21 cellular contexts compared by ENCODE assay signal in the genomic region with DNA sequence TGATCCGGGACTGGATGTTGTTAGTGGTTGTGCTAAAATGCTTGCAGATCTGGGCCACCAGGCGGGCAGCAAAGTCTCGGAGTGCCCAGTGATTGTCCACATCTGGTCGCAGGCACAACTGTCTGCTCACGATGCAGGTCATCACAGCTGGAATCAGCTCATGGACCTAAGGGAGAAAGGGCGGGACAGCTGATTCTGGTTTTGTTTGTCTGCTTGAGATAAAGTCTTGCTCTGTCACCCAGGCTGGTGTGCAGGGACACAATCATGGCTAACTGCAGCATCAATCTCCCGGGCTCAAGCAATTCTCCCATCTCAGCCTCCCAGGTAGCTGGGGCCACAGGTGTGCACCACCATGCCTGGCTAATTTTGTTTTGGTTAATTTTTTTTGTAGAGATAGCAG. TPM values are rescaled to one million over a fixed set of nuclear protein-coding genes. Genes with fewer than 3 reads are reported as not detected.
DNase-seq lines count a peak whose midpoint lies in the region; ATAC-seq, FAIRE-seq and TF ChIP-seq lines count a peak whose summit lies in the region.
"Had no signal": no experiment of that assay in that cellular context is flagged by ENCODE, and none has a peak within 500 bp of the region (broad histone marks: within the 10 kb centered on the region; RNA-seq: fewer than 3 reads in every experiment).

No MANE protein-coding gene starts in this region.

- H3K36me3 Mint-ChIP-seq in neural crest cell (ENCODE audit: low read depth), result peaks cover 9% of the 10 kb centered on the region

- no peaks in the 10 kb centered on the region for H3K4me1 Mint-ChIP-seq in neural crest cell

- no peak for TF ChIP-seq EP300 in K562 (IDR thresholded peaks at IDR 0.05; ENCODE audit: low read length)

- H3K4me1 ChIP-seq in BLaER1 treated with 17β-estradiol and CSF1 and Interleukin-3, amounts not matched to agents 10 nM and 100 nM, result peaks cover 5 to 30% (median 18%) of the 10 kb centered on the region in 10 experiments; a peak in 18 of 20 replicates
- H3K4me1 ChIP-seq in PC-9 (replicated peaks; ENCODE audit: insufficient read depth) (no peaks in the 10 kb centered on the region), K562 (replicated peaks in 1 of 2; ENCODE audit: control insufficient read depth in 2 of 2, insufficient read depth in 2 of 2, low read length in 2 of 2) (peaks cover 2 to 31% of the 10 kb centered on the region in 2 experiments; a peak in 4 of 5 replicates)
- H3K4me1 ChIP-seq: HAP-1 had no signal

- H3K9me3 Mint-ChIP-seq in neural crest cell, result no peaks in the 10 kb centered on the region
- H3K9me3 Mint-ChIP-seq: CD14-positive monocyte; CD4-positive, alpha-beta T cell; CD8-positive, alpha-beta memory T cell; HFFc6 had no signal

- in situ Hi-C loops in K562 (cut with MboI), result loop anchor here (10.0 kb wide), 1 partner anchor 1724 kb away; no protein-coding TSS in a partner anchor

- ATAC-seq in K562 (no peak), left lobe of liver (no peak)
- ATAC-seq: GM12878 had no signal

- no peak for TF ChIP-seq CTCF in PC-9 (conservative IDR thresholded peaks at IDR 0.05)
- no peak for TF ChIP-seq CTCF in K562 (IDR thresholded peaks at IDR 0.05 in 2 of 3, conservative IDR thresholded peaks at IDR 0.05 in 1 of 3; ENCODE audit: insufficient read depth in 2 of 3, low read depth in 1 of 3, low read length in 3 of 3)
- TF ChIP-seq CTCF in neural crest cell (conservative IDR thresholded peaks at IDR 0.05), result no peak

- no peak for TF ChIP-seq RAD21 in K562 (CRISPR knock-in tag; conservative IDR thresholded peaks at IDR 0.05 in 1 of 2, IDR thresholded peaks at IDR 0.05 in 1 of 2)

- peak overlapping the region; percentile 35 for H3K4me3 Mint-ChIP-seq in neural crest cell
- H3K4me3 Mint-ChIP-seq: CD14-positive monocyte; CD4-positive, alpha-beta T cell; HFFc6 had no signal

- FAIRE-seq in K562 (lab: Jason Lieb, UNC), result peak; percentile 86
- FAIRE-seq: D721Med, GM12878, GM19239, H54 had no signal

- BruUV-seq in PC-9 (replicated peaks; lab: Mats Ljungman, UMichigan), result TSS peak; percentile 16
- BruUV-seq in K562 (replicated peaks; lab: Mats Ljungman, UMichigan), result no TSS peak

- H3K27me3 Mint-ChIP-seq in neural crest cell (ENCODE audit: low read depth), result no peaks in the 10 kb centered on the region
- H3K27me3 Mint-ChIP-seq: CD4-positive, alpha-beta T cell; CD8-positive, alpha-beta memory T cell had no signal

- DNase-seq in PC-9 (no peak), K562 (ENCODE audit: extremely low read depth in 1 of 4, low spot score in 3 of 4) (peak in 1 of 4 experiments; percentile 54), neural crest cell (ENCODE audit: low read depth, low spot score) (no peak), NCI-H82 treated with DMSO at 0.1 percent for 48 hours (lab: John Stamatoyannopoulos, UW; ENCODE audit: unreplicated experiment) (no peak), left lobe of liver (ENCODE audit: low spot score) (no peak), NCI-H226 (no peak)
- DNase-seq: CD4-positive, alpha-beta T cell; CD8-positive, alpha-beta memory T cell; DMS 273 treated with DMSO at 0.1 percent for 48 hours; DMS79; EL; GDM1; GOT3; HFFc6 had no signal

- no peaks in the 10 kb centered on the region for H3K27me3 ChIP-seq in BLaER1 treated with 17β-estradiol and CSF1 and Interleukin-3, amounts not matched to agents 10 nM and 100 nM
- H3K27me3 ChIP-seq in PC-9 (ENCODE audit: insufficient read depth, low read depth) (no peaks in the 10 kb centered on the region), K562 (ENCODE audit: control insufficient read depth in 2 of 2, insufficient read depth in 2 of 2, low read length in 2 of 2) (no peaks in the 10 kb centered on the region)

- no peak overlapping the region for H3K4me3 ChIP-seq in BLaER1 treated with 17β-estradiol and CSF1 and Interleukin-3, amounts not matched to agents 10 nM and 100 nM
- H3K4me3 ChIP-seq in PC-9 (no peak overlapping the region), K562 (no peak overlapping the region)
- H3K4me3 ChIP-seq: GM12878, HAP-1 had no signal

- no peaks in the 10 kb centered on the region for H3K9me2 ChIP-seq in PC-9 (ENCODE audit: insufficient read depth)

- POLR2A ChIA-PET in PC-9 (lab: Charles Lee; ENCODE audit: unreplicated experiment), result no interaction called here
- POLR2A ChIA-PET in K562 (lab: Yijun Ruan, JAX), result interaction anchor here (1.5 to 5.9 kb wide), 2 partner anchors 9 to 14 kb away, joined by 6 to 47 read pairs; partner anchors contain the start of genes AP4M1 and MCM7

- intact Hi-C loops in PC-9 (cut with micrococcal nuclease; ENCODE audit: unreplicated experiment) (no loop called here), K562 (cut with micrococcal nuclease) (no loop called here)

- H3K9me1 ChIP-seq in K562 (ENCODE audit: control insufficient read depth, insufficient read depth, low read length), result peaks cover 3% of the 10 kb centered on the region

- 45% methylated on average over 6 of the region's 7 CpGs for WGBS in K562 (ENCODE audit: insufficient coverage, low coverage, missing lambda C conversion rate)

- H4K20me1 ChIP-seq in BLaER1 treated with 17β-estradiol and CSF1 and Interleukin-3, amounts not matched to agents 10 nM and 100 nM, result peaks cover 0 to 19% (median 0%) of the 10 kb centered on the region in 11 experiments; a peak in 4 of 22 replicates
- H4K20me1 ChIP-seq in PC-9 (ENCODE audit: insufficient read depth), result no peaks in the 10 kb centered on the region
- H4K20me1 ChIP-seq in K562 (replicated peaks; ENCODE audit: control insufficient read depth, insufficient read depth, low read length), result no peaks in the 10 kb centered on the region

- no peak overlapping the region for H3K27ac Mint-ChIP-seq in neural crest cell (ENCODE audit: unreplicated experiment)
- H3K27ac Mint-ChIP-seq: CD4-positive, alpha-beta T cell; HFFc6 had no signal

- TF ChIP-seq POLR2A in K562 (conservative IDR thresholded peaks at IDR 0.05), result no peak

- H3K4me2 ChIP-seq in BLaER1 treated with 17β-estradiol and CSF1 and Interleukin-3, amounts not matched to agents 10 nM and 100 nM, result peak overlapping the region in 9 of 11 experiments; percentile 12 to 66 (median 60); a peak in 14 of 22 replicates
- H3K4me2 ChIP-seq in PC-9 (no peak overlapping the region), K562 (ENCODE audit: insufficient read depth, low read length) (no peak overlapping the region)

- no peaks in the 10 kb centered on the region for H3K79me2 ChIP-seq in PC-9 (ENCODE audit: low read depth)
- no peaks in the 10 kb centered on the region for H3K79me2 ChIP-seq in K562 (ENCODE audit: control insufficient read depth, insufficient read depth, low read length)

- H3K9me3 ChIP-seq in BLaER1 treated with 17β-estradiol and CSF1 and Interleukin-3, amounts not matched to agents 10 nM and 100 nM (replicated peaks in 1 of 11), result no peaks in the 10 kb centered on the region
- H3K9me3 ChIP-seq in PC-9 (ENCODE audit: insufficient read depth, low read depth) (no peaks in the 10 kb centered on the region), K562 (replicated peaks; ENCODE audit: control insufficient read depth, insufficient read depth, low read depth, low read length) (no peaks in the 10 kb centered on the region)
- H3K9me3 ChIP-seq: HAP-1 had no signal

- H3K36me3 ChIP-seq in BLaER1 treated with 17β-estradiol and CSF1 and Interleukin-3, amounts not matched to agents 10 nM and 100 nM, result peaks cover 65 to 96% (median 82%) of the 10 kb centered on the region in 11 experiments
- H3K36me3 ChIP-seq in PC-9 (ENCODE audit: low read depth) (peaks cover 4% of the 10 kb centered on the region), K562 (ENCODE audit: control insufficient read depth, insufficient read depth, low read length) (peaks cover 75% of the 10 kb centered on the region; the same call in 2 of the 3 replicates)

- H3K9ac ChIP-seq in BLaER1 treated with 17β-estradiol and CSF1 and Interleukin-3, amounts not matched to agents 10 nM and 100 nM, result peak overlapping the region in 10 of 11 experiments; percentile 11 to 64 (median 38); a peak in 16 of 22 replicates
- peak overlapping the region in 1 of 2 experiments; percentile 18; a peak in 2 of 4 replicates for H3K9ac ChIP-seq in K562 (ENCODE audit: insufficient read depth in 1 of 2, low read depth in 2 of 2, low read length in 2 of 2)

- no peaks in the 10 kb centered on the region; the same call in 1 of the 2 replicates for H3F3A ChIP-seq in PC-9 (ENCODE audit: insufficient read depth, low read depth)

- H2AFZ ChIP-seq in PC-9 (no peak overlapping the region), K562 (ENCODE audit: low read depth, low read length) (no peak overlapping the region)

- CTCF ChIA-PET in PC-9 (lab: Charles Lee) (interaction anchor here (0.6 kb wide), 1 partner anchor 8 kb away, joined by 6 read pairs; no protein-coding TSS in a partner anchor), K562 (lab: Yijun Ruan, JAX; ENCODE audit: low intra/inter-chr PET ratio) (no interaction called here)

- peak overlapping the region in 1 of 11 experiments; percentile 10; a peak in 1 of 22 replicates for H3K27ac ChIP-seq in BLaER1 treated with 17β-estradiol and CSF1 and Interleukin-3, amounts not matched to agents 10 nM and 100 nM
- no peak overlapping the region for H3K27ac ChIP-seq in PC-9
- no peak overlapping the region for H3K27ac ChIP-seq in K562 (ENCODE audit: extremely low read depth, low read depth, low read length)

RNA-seq across cellular contexts. Expression of gene TAF6, which starts 8.0 kb away (rescaled TPM):
- total RNA-seq in PC-9 (2021), result 91.4 and 108 TPM in 2 replicates
- 80.0 and 157 TPM in 2 replicates for total RNA-seq in K562 (2011; cell fraction: chromatin; rRNA removed; ENCODE audit: low replicate concordance)
- 79.9 and 81.2 TPM in 2 replicates for total RNA-seq in K562 (2011; cell fraction: nucleolus; rRNA removed)
- 59.5 and 72.2 TPM in 2 replicates for total RNA-seq in K562 (2011; cell fraction: nucleoplasm; rRNA removed)
- 21.3 and 36.4 TPM in 2 replicates for total RNA-seq in K562 (2014; rRNA removed)
- 16.1 and 22.2 TPM in 2 replicates for total RNA-seq in K562 (2014; rRNA removed; fragmentation: Illumina TruSeq; extraction: Trizol)
- 17.9 and 21.5 TPM in 2 replicates for total RNA-seq in K562 (2015; rRNA removed; fragmentation: Illumina TruSeq; extraction: Trizol)
- total RNA-seq in K562 (2021), result 74.2 and 78.7 TPM in 2 replicates
- 12.3 and 21.4 TPM in 2 replicates for polyA plus RNA-seq in K562 (2011; rRNA removed)
- polyA plus RNA-seq in K562 (2011; cell fraction: cytosol; rRNA removed), result 9.2 and 16.8 TPM in 2 replicates
- polyA plus RNA-seq in K562 (2011; cell fraction: nucleus; rRNA removed), result 43.8 and 63.6 TPM in 2 replicates
- 63.2 and 72.6 TPM in 2 replicates for polyA plus RNA-seq in K562 (2012)
- 59.4 and 68.1 TPM in 2 replicates for polyA plus RNA-seq in K562 (2014; fragmentation: Illumina TruSeq; extraction: Trizol)
- under 1 TPM; 0.78 to 0.83 TPM for polyA plus RNA-seq in K562 (2014; fragmentation: Nextera tagmentation; extraction: Ambion mirVana)
- 33.1 and 43.1 TPM in 2 replicates for polyA plus RNA-seq in K562 (2014; rRNA removed)
- 12.3 and 15.9 TPM in 2 replicates for polyA minus RNA-seq in K562 (2011; rRNA and poly(A)+ RNA removed)
- 23.7 and 37.7 TPM in 2 replicates for polyA minus RNA-seq in K562 (2011; cell fraction: cytosol; rRNA and poly(A)+ RNA removed)
- polyA minus RNA-seq in K562 (2011; cell fraction: nucleus; rRNA and poly(A)+ RNA removed), result 15.6 and 19.7 TPM in 2 replicates
- 82.0 and 88.9 TPM in 2 replicates for total RNA-seq in neural crest cell
- 14.9 TPM for total RNA-seq in left lobe of liver

RNA-seq across cellular contexts. Expression of gene CNPY4, which starts 8.3 kb away (rescaled TPM):
- total RNA-seq in PC-9 (2021) (10.3 and 10.5 TPM in 2 replicates), K562 (2014; rRNA removed) (5.9 and 7.6 TPM in 2 replicates), K562 (2014; rRNA removed; fragmentation: Illumina TruSeq; extraction: Trizol) (7.7 and 9.2 TPM in 2 replicates), K562 (2015; rRNA removed; fragmentation: Illumina TruSeq; extraction: Trizol) (10.2 and 11.2 TPM in 2 replicates), K562 (2021) (5.1 and 5.5 TPM in 2 replicates), neural crest cell (27.7 and 27.9 TPM in 2 replicates), left lobe of liver (2.4 TPM)
- 6.2 and 14.1 TPM in 2 replicates for total RNA-seq in K562 (2011; cell fraction: chromatin; rRNA removed; ENCODE audit: low replicate concordance)
- 10.7 and 14.8 TPM in 2 replicates for total RNA-seq in K562 (2011; cell fraction: nucleolus; rRNA removed)
- total RNA-seq in K562 (2011; cell fraction: nucleoplasm; rRNA removed), result 13.4 and 13.9 TPM in 2 replicates
- polyA plus RNA-seq in K562 (2011; rRNA removed) (4.9 and 7.0 TPM in 2 replicates), K562 (2014; fragmentation: Illumina TruSeq; extraction: Trizol) (6.4 and 8.6 TPM in 2 replicates), K562 (2014; fragmentation: Nextera tagmentation; extraction: Ambion mirVana) (1 to 10 TPM; 1.9 to 6.3 TPM), K562 (2014; rRNA removed) (6.3 and 7.0 TPM in 2 replicates)
- polyA plus RNA-seq in K562 (2011; cell fraction: cytosol; rRNA removed), result 3.9 and 5.4 TPM in 2 replicates
- 6.1 and 11.1 TPM in 2 replicates for polyA plus RNA-seq in K562 (2011; cell fraction: nucleus; rRNA removed)
- polyA plus RNA-seq in K562 (2012), result 6.5 and 8.9 TPM in 2 replicates
- polyA minus RNA-seq in K562 (2011; rRNA and poly(A)+ RNA removed), result 2.8 and 5.5 TPM in 2 replicates
- 2.7 TPM in 1 of 2 replicates, not detected in the other for polyA minus RNA-seq in K562 (2011; cell fraction: cytosol; rRNA and poly(A)+ RNA removed)
- polyA minus RNA-seq in K562 (2011; cell fraction: nucleus; rRNA and poly(A)+ RNA removed), result 3.3 and 3.5 TPM in 2 replicates

RNA-seq across cellular contexts. Expression of gene AP4M1, which starts 9.7 kb away (rescaled TPM):
- total RNA-seq in PC-9 (2021) (18.1 and 26.2 TPM in 2 replicates), K562 (2014; rRNA removed) (17.4 and 30.9 TPM in 2 replicates), K562 (2014; rRNA removed; fragmentation: Illumina TruSeq; extraction: Trizol) (11.0 and 12.2 TPM in 2 replicates), K562 (2015; rRNA removed; fragmentation: Illumina TruSeq; extraction: Trizol) (11.9 and 13.5 TPM in 2 replicates), K562 (2021) (21.8 and 25.2 TPM in 2 replicates), neural crest cell (22.6 and 23.6 TPM in 2 replicates), left lobe of liver (4.5 TPM)
- total RNA-seq in K562 (2011; cell fraction: chromatin; rRNA removed; ENCODE audit: low replicate concordance), result 35.5 and 59.8 TPM in 2 replicates
- total RNA-seq in K562 (2011; cell fraction: nucleolus; rRNA removed), result 50.4 and 51.6 TPM in 2 replicates
- total RNA-seq in K562 (2011; cell fraction: nucleoplasm; rRNA removed), result 26.7 and 40.9 TPM in 2 replicates
- polyA plus RNA-seq in K562 (2011; rRNA removed) (12.7 and 14.1 TPM in 2 replicates), K562 (2014; fragmentation: Illumina TruSeq; extraction: Trizol) (16.4 and 18.0 TPM in 2 replicates), K562 (2014; fragmentation: Nextera tagmentation; extraction: Ambion mirVana) (1 to 10 TPM; 1.3 to 3.6 TPM), K562 (2014; rRNA removed) (15.6 and 19.6 TPM in 2 replicates)
- 14.1 and 21.2 TPM in 2 replicates for polyA plus RNA-seq in K562 (2011; cell fraction: cytosol; rRNA removed)
- polyA plus RNA-seq in K562 (2011; cell fraction: nucleus; rRNA removed), result 41.5 and 49.3 TPM in 2 replicates
- 15.8 and 27.8 TPM in 2 replicates for polyA plus RNA-seq in K562 (2012)
- polyA minus RNA-seq in K562 (2011; rRNA and poly(A)+ RNA removed), result 10.9 and 15.8 TPM in 2 replicates
- 9.1 and 11.9 TPM in 2 replicates for polyA minus RNA-seq in K562 (2011; cell fraction: cytosol; rRNA and poly(A)+ RNA removed)
- polyA minus RNA-seq in K562 (2011; cell fraction: nucleus; rRNA and poly(A)+ RNA removed), result 12.1 and 17.2 TPM in 2 replicates

RNA-seq across cellular contexts. Expression of gene MCM7, which starts 10.0 kb away (rescaled TPM):
- 195 and 238 TPM in 2 replicates for total RNA-seq in PC-9 (2021)
- total RNA-seq in K562 (2011; cell fraction: chromatin; rRNA removed; ENCODE audit: low replicate concordance), result 414 and 758 TPM in 2 replicates
- 463 and 497 TPM in 2 replicates for total RNA-seq in K562 (2011; cell fraction: nucleolus; rRNA removed)
- total RNA-seq in K562 (2011; cell fraction: nucleoplasm; rRNA removed), result 263 and 349 TPM in 2 replicates
- total RNA-seq in K562 (2014; rRNA removed), result 560 and 610 TPM in 2 replicates
- total RNA-seq in K562 (2014; rRNA removed; fragmentation: Illumina TruSeq; extraction: Trizol), result 303 and 336 TPM in 2 replicates
- total RNA-seq in K562 (2015; rRNA removed; fragmentation: Illumina TruSeq; extraction: Trizol), result 408 and 410 TPM in 2 replicates
- total RNA-seq in K562 (2021), result 588 and 616 TPM in 2 replicates
- 304 and 329 TPM in 2 replicates for polyA plus RNA-seq in K562 (2011; rRNA removed)
- 333 and 730 TPM in 2 replicates for polyA plus RNA-seq in K562 (2011; cell fraction: cytosol; rRNA removed)
- 657 and 888 TPM in 2 replicates for polyA plus RNA-seq in K562 (2011; cell fraction: nucleus; rRNA removed)
- polyA plus RNA-seq in K562 (2012), result 488 and 498 TPM in 2 replicates
- 437 and 491 TPM in 2 replicates for polyA plus RNA-seq in K562 (2014; fragmentation: Illumina TruSeq; extraction: Trizol)
- polyA plus RNA-seq in K562 (2014; fragmentation: Nextera tagmentation; extraction: Ambion mirVana), result 100 to 1,000 TPM; 407 to 856 TPM
- polyA plus RNA-seq in K562 (2014; rRNA removed), result 488 and 513 TPM in 2 replicates
- polyA minus RNA-seq in K562 (2011; rRNA and poly(A)+ RNA removed), result 295 and 393 TPM in 2 replicates
- polyA minus RNA-seq in K562 (2011; cell fraction: cytosol; rRNA and poly(A)+ RNA removed), result 320 and 399 TPM in 2 replicates
- 299 and 305 TPM in 2 replicates for polyA minus RNA-seq in K562 (2011; cell fraction: nucleus; rRNA and poly(A)+ RNA removed)
- 420 and 426 TPM in 2 replicates for total RNA-seq in neural crest cell
- total RNA-seq in left lobe of liver, result 17.7 TPM

RNA-seq across cellular contexts. Expression of gene MBLAC1, which starts 15.6 kb away (rescaled TPM):
- 0.70 and 1.4 TPM in 2 replicates for total RNA-seq in PC-9 (2021)
- total RNA-seq in K562 (2011; cell fraction: chromatin; rRNA removed; ENCODE audit: low replicate concordance), result 0.56 and 1.9 TPM in 2 replicates
- total RNA-seq in K562 (2011; cell fraction: nucleolus; rRNA removed), result 2.0 and 2.1 TPM in 2 replicates
- total RNA-seq in K562 (2011; cell fraction: nucleoplasm; rRNA removed), result 1.6 and 2.3 TPM in 2 replicates
- total RNA-seq in K562 (2014; rRNA removed), result 2.9 and 4.4 TPM in 2 replicates
- total RNA-seq in K562 (2014; rRNA removed; fragmentation: Illumina TruSeq; extraction: Trizol), result 0.36 and 0.48 TPM in 2 replicates
- 0.98 TPM in 2 replicates for total RNA-seq in K562 (2015; rRNA removed; fragmentation: Illumina TruSeq; extraction: Trizol)
- total RNA-seq in K562 (2021), result 2.1 and 3.1 TPM in 2 replicates
- 0.52 and 0.54 TPM in 2 replicates for polyA plus RNA-seq in K562 (2011; rRNA removed)
- 0.50 and 2.0 TPM in 2 replicates for polyA plus RNA-seq in K562 (2011; cell fraction: cytosol; rRNA removed)
- 0.69 and 1.1 TPM in 2 replicates for polyA plus RNA-seq in K562 (2011; cell fraction: nucleus; rRNA removed)
- polyA plus RNA-seq in K562 (2012), result 1.3 and 1.5 TPM in 2 replicates
- polyA plus RNA-seq in K562 (2014; fragmentation: Illumina TruSeq; extraction: Trizol), result 0.21 and 0.69 TPM in 2 replicates
- under 1 TPM; 0.03 TPM for polyA plus RNA-seq in K562 (2014; fragmentation: Nextera tagmentation; extraction: Ambion mirVana)
- 1.6 and 2.3 TPM in 2 replicates for polyA plus RNA-seq in K562 (2014; rRNA removed)
- 0.15 TPM in 1 of 2 replicates, not detected in the other for polyA minus RNA-seq in K562 (2011; rRNA and poly(A)+ RNA removed)
- polyA minus RNA-seq in K562 (2011; cell fraction: cytosol; rRNA and poly(A)+ RNA removed), result 0.95 TPM in 1 of 2 replicates, not detected in the other
- polyA minus RNA-seq in K562 (2011; cell fraction: nucleus; rRNA and poly(A)+ RNA removed), result 0.54 and 1.1 TPM in 2 replicates
- 2.1 and 2.4 TPM in 2 replicates for total RNA-seq in neural crest cell
- total RNA-seq in left lobe of liver, result 0.78 TPM

Comparison
In these comparisons a context has a peak if more than half of its experiments do, and no peak if none do; other contexts are left out.
1. H3K4me2 ChIP-seq: peak in BLaER1 treated with 17β-estradiol and CSF1 and Interleukin-3, amounts not matched to agents 10 nM and 100 nM (9 of 11); none in PC-9 (single experiment) and K562 (single experiment).